ENCODE assay signal across 26 cellular contexts in genomic region chr22:48746789-48747425, GRCh38.
DNase-seq lines count a peak whose midpoint lies in the region; ATAC-seq and TF ChIP-seq lines count a peak whose summit lies in the region.
"Had no signal": no experiment of that assay in that cellular context is flagged by ENCODE, and none has a peak within 500 bp of the region (broad histone marks: within the 10 kb centered on the region; RNA-seq: fewer than 3 reads in every experiment).

No MANE protein-coding gene starts in this region.

- no peak for ATAC-seq in GM19324 (IDR thresholded peaks at IDR 0.05; ENCODE audit: low FRiP score, unreplicated experiment)
- ATAC-seq in HG02798 (IDR thresholded peaks at IDR 0.05; ENCODE audit: poor library complexity, unreplicated experiment) = no peak
- ATAC-seq: body of pancreas; lower lobe of right lung; right lobe of liver; stimulated activated naive B cell treated with anti-CD40 and anti-IgM and Interleukin-4, amounts not matched to agents 10 μg/mL and 1 μg/mL and 100 μg/mL, for 72 hours; WTC11 had no signal

- no peak overlapping the region for H3K27ac Mint-ChIP-seq in endothelial cell (ENCODE audit: unreplicated experiment)
- H3K27ac Mint-ChIP-seq in progenitor cell of endocrine pancreas = no peak overlapping the region
- H3K27ac Mint-ChIP-seq: nephron progenitor cell; stimulated activated naive B cell treated with anti-CD40 and anti-IgM and Interleukin-4, amounts not matched to agents 10 μg/mL and 1 μg/mL and 100 μg/mL, for 72 hours had no signal

- H3K27me3 Mint-ChIP-seq in endothelial cell (ENCODE audit: unreplicated experiment) = peaks cover 2% of the 10 kb centered on the region
- no peaks in the 10 kb centered on the region for H3K27me3 Mint-ChIP-seq in progenitor cell of endocrine pancreas
- H3K27me3 Mint-ChIP-seq: CD8-positive, alpha-beta memory T cell; stimulated activated naive B cell treated with anti-CD40 and anti-IgM and Interleukin-4, amounts not matched to agents 10 μg/mL and 1 μg/mL and 100 μg/mL, for 72 hours had no signal

- H3K9me3 Mint-ChIP-seq in endothelial cell (ENCODE audit: unreplicated experiment) (no peaks in the 10 kb centered on the region), progenitor cell of endocrine pancreas (ENCODE audit: low read depth) (no peaks in the 10 kb centered on the region)
- H3K9me3 Mint-ChIP-seq: nephron progenitor cell, WTC11 had no signal

- H3K4me1 Mint-ChIP-seq in endothelial cell (ENCODE audit: unreplicated experiment) = no peaks in the 10 kb centered on the region
- no peaks in the 10 kb centered on the region for H3K4me1 Mint-ChIP-seq in progenitor cell of endocrine pancreas (ENCODE audit: low read depth)
- H3K4me1 Mint-ChIP-seq: CD8-positive, alpha-beta memory T cell; nephron progenitor cell; stimulated activated naive B cell treated with anti-CD40 and anti-IgM and Interleukin-4, amounts not matched to agents 10 μg/mL and 1 μg/mL and 100 μg/mL, for 72 hours; WTC11 had no signal

- H3K36me3 Mint-ChIP-seq in endothelial cell (ENCODE audit: low read depth, unreplicated experiment) (no peaks in the 10 kb centered on the region), progenitor cell of endocrine pancreas (ENCODE audit: insufficient read depth) (peaks cover 1% of the 10 kb centered on the region)
- H3K36me3 Mint-ChIP-seq: CD8-positive, alpha-beta memory T cell; stimulated activated naive B cell treated with anti-CD40 and anti-IgM and Interleukin-4, amounts not matched to agents 10 μg/mL and 1 μg/mL and 100 μg/mL, for 72 hours; WTC11 had no signal

- peak; percentile 37 for DNase-seq in activated CD8-positive, alpha-beta memory T cell treated with anti-CD3 and anti-CD28 coated beads for 24 hours
- DNase-seq in activated CD8-positive, alpha-beta memory T cell treated with anti-CD3 and anti-CD28 coated beads, Interleukin-2, amount 50 U/mL, for 4 hours = no peak
- peak; percentile 1 for DNase-seq in H4 (ENCODE audit: low spot score)
- DNase-seq in endothelial cell (ENCODE audit: low spot score) = peak; percentile 2
- peak; percentile 3 for DNase-seq in progenitor cell of endocrine pancreas (ENCODE audit: low spot score, unreplicated experiment)
- DNase-seq in UCSD-AML1 (lab: John Stamatoyannopoulos, UW; ENCODE audit: unreplicated experiment) = no peak
- DNase-seq: AML-193; body of pancreas; CD8-positive, alpha-beta memory T cell; effector CD4-positive, alpha-beta T cell; GOT3; lower lobe of right lung; NCI-H1092 treated with DMSO at 0.1 percent for 48 hours; NCI-H187 treated with DMSO at 0.1 percent for 48 hours; NCI-H2171 treated with DMSO at 0.1 percent for 48 hours; NCI-H510A treated with DMSO at 0.1 percent for 48 hours; nephron progenitor cell; NK-92 treated with Interleukin-12 subunit alpha and Interleukin-12 subunit beta, amount 100 ng/mL, for 24 hours; PC-9; right lobe of liver; SHP77; stimulated activated naive B cell treated with anti-CD40 and anti-IgM and Interleukin-4, amounts not matched to agents 10 μg/mL and 1 μg/mL and 100 μg/mL, for 72 hours; T1000 had no signal

- no peak overlapping the region for H3K4me3 Mint-ChIP-seq in endothelial cell (ENCODE audit: unreplicated experiment)
- no peak overlapping the region for H3K4me3 Mint-ChIP-seq in progenitor cell of endocrine pancreas (ENCODE audit: low read depth)
- H3K4me3 Mint-ChIP-seq: CD8-positive, alpha-beta memory T cell; nephron progenitor cell; stimulated activated naive B cell treated with anti-CD40 and anti-IgM and Interleukin-4, amounts not matched to agents 10 μg/mL and 1 μg/mL and 100 μg/mL, for 72 hours; WTC11 had no signal

- TF ChIP-seq CTCF in endothelial cell (IDR thresholded peaks at IDR 0.05; ENCODE audit: unreplicated experiment) = no peak
- TF ChIP-seq CTCF in progenitor cell of endocrine pancreas (IDR thresholded peaks at IDR 0.05; ENCODE audit: unreplicated experiment) = no peak

Comparison
In these comparisons a context has a peak if more than half of its experiments do, and no peak if none do; other contexts are left out.
1. DNase-seq: peak in activated CD8-positive, alpha-beta memory T cell treated with anti-CD3 and anti-CD28 coated beads for 24 hours (single experiment), H4 (single experiment), endothelial cell (single experiment) and progenitor cell of endocrine pancreas (single experiment); none in activated CD8-positive, alpha-beta memory T cell treated with anti-CD3 and anti-CD28 coated beads, Interleukin-2, amount 50 U/mL, for 4 hours (single experiment) and UCSD-AML1 (single experiment).